16 cellular contexts compared by ENCODE assay signal in genomic region chr7:36075561-36075960, GRCh38.
"Had no signal": no experiment of that assay in that cellular context is flagged by ENCODE, and none has a peak within 500 bp of the region (broad histone marks: within the 10 kb centered on the region; RNA-seq: fewer than 3 reads in every experiment).

No MANE protein-coding gene starts in this region.

- H3K4me3 ChIP-seq: gastroesophageal sphincter, lung had no signal

- H3K36me3 Mint-ChIP-seq: activated naive CD8-positive, alpha-beta T cell treated with anti-CD3 and anti-CD28 coated beads for 36 hours; naive B cell; type B pancreatic cell had no signal

- H3K27me3 ChIP-seq: gastroesophageal sphincter had no signal

- H3K9me3 Mint-ChIP-seq: activated naive CD8-positive, alpha-beta T cell treated with anti-CD3 and anti-CD28 coated beads for 36 hours; activated T-helper 1 cell treated with anti-CD3 and anti-CD28 coated beads, Interleukin-12 subunit alpha, Interleukin-12 subunit beta, Interleukin-2, Interleukin-4 antibody, amounts not matched to agents 30 ng/mL and 10 ng/mL and 1 ng/mL, durations not matched to agents 14 hours and 24 hours and 36 hours; type B pancreatic cell had no signal

- DNase-seq: activated naive CD8-positive, alpha-beta T cell treated with anti-CD3 and anti-CD28 coated beads for 36 hours; cerebellar nuclear complex; erythroblast; left colon; midbrain; naive B cell; posterior cingulate gyrus; small intestine; stimulated activated CD4-positive, alpha-beta T cell treated with anti-CD3 and anti-CD28 coated beads, Interleukin-4, amount 100 ng/mL, for 4 hours; stimulated activated CD8-positive, alpha-beta memory T cell treated with anti-CD3 and anti-CD28 coated beads, Interleukin-4, amount 100 ng/mL, for 48 hours; stimulated activated naive CD8-positive, alpha-beta T cell treated with anti-CD3 and anti-CD28 coated beads, Interleukin-15, Interleukin-2, amounts not matched to agents 100 U/mL and 50 U/mL, for 24 hours had no signal

- H3K9me3 ChIP-seq: gastroesophageal sphincter had no signal

- H3K27me3 Mint-ChIP-seq: activated naive CD8-positive, alpha-beta T cell treated with anti-CD3 and anti-CD28 coated beads for 36 hours; type B pancreatic cell had no signal

- H3K4me3 Mint-ChIP-seq: activated naive CD8-positive, alpha-beta T cell treated with anti-CD3 and anti-CD28 coated beads for 36 hours; activated T-helper 1 cell treated with anti-CD3 and anti-CD28 coated beads, Interleukin-12 subunit alpha, Interleukin-12 subunit beta, Interleukin-2, Interleukin-4 antibody, amounts not matched to agents 30 ng/mL and 10 ng/mL and 1 ng/mL, durations not matched to agents 14 hours and 24 hours and 36 hours; naive B cell; type B pancreatic cell had no signal

- H3K27ac ChIP-seq: gastroesophageal sphincter had no signal

- ATAC-seq: activated CD4-positive, CD25-positive, alpha-beta regulatory T cell treated with anti-CD3 and anti-CD28 coated beads, Interleukin-2, amount 50 U/mL, for 24 hours; gastroesophageal sphincter; left colon; stimulated activated naive CD8-positive, alpha-beta T cell treated with anti-CD3 and anti-CD28 coated beads, Interleukin-15, Interleukin-2, amounts not matched to agents 100 U/mL and 50 U/mL, for 24 hours had no signal

- H3K27ac Mint-ChIP-seq: activated naive CD8-positive, alpha-beta T cell treated with anti-CD3 and anti-CD28 coated beads for 36 hours; activated T-helper 1 cell treated with anti-CD3 and anti-CD28 coated beads, Interleukin-12 subunit alpha, Interleukin-12 subunit beta, Interleukin-2, Interleukin-4 antibody, amounts not matched to agents 30 ng/mL and 10 ng/mL and 1 ng/mL, durations not matched to agents 14 hours and 24 hours and 36 hours; naive B cell; type B pancreatic cell had no signal

- H3K4me1 Mint-ChIP-seq: activated naive CD8-positive, alpha-beta T cell treated with anti-CD3 and anti-CD28 coated beads for 36 hours; naive B cell had no signal

- H3K4me1 ChIP-seq: gastroesophageal sphincter had no signal

- H3K36me3 ChIP-seq: gastroesophageal sphincter had no signal
